ENCODE assay signal across 18 cellular contexts in the genomic region with DNA sequence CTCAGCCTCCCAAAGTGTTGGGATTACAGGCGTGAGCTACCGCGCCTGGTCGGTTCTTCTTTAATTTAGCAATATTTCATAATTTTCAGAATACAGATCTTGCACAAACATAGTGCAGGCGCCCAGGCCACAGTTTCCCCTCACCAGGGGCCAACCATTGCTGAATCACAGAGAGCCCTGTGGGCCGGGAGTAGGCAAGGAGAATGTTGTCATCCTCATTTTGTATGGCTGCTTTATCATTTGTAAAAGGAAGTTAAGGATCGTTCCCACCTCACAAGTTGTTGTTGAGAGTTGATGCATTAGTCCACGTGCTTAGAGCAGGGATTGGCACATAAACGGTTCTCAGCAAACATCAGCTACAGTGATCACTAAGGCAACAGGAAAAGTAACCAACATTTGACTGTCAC. TPM values are rescaled to one million over a fixed set of nuclear protein-coding genes. Genes with fewer than 3 reads are reported as not detected.
DNase-seq lines count a peak whose midpoint lies in the region; ATAC-seq and TF ChIP-seq lines count a peak whose summit lies in the region.
"Had no signal": no experiment of that assay in that cellular context is flagged by ENCODE, and none has a peak within 500 bp of the region (broad histone marks: within the 10 kb centered on the region; RNA-seq: fewer than 3 reads in every experiment).

No MANE protein-coding gene starts in this region.

- H3K4me2 ChIP-seq in neural progenitor cell = no peak overlapping the region

- no peaks in the 10 kb centered on the region for H3K9me3 ChIP-seq in gastroesophageal sphincter
- no peaks in the 10 kb centered on the region for H3K9me3 ChIP-seq in neural progenitor cell (ENCODE audit: low read depth)
- H3K9me3 ChIP-seq in suprapubic skin = no peaks in the 10 kb centered on the region
- H3K9me3 ChIP-seq: Caco-2 had no signal

- H3K9ac ChIP-seq in neural progenitor cell = no peak overlapping the region

- H3K4me1 Mint-ChIP-seq in HFFc6 (ENCODE audit: low read depth) = peaks cover 5% of the 10 kb centered on the region
- H3K4me1 Mint-ChIP-seq in neural progenitor cell = peaks cover 20% of the 10 kb centered on the region

- no peaks in the 10 kb centered on the region for H3K79me2 ChIP-seq in neural progenitor cell (ENCODE audit: low read depth)

- H3F3A ChIP-seq in neural progenitor cell (ENCODE audit: low read depth) = peaks cover 7% of the 10 kb centered on the region

- H3K4me3 Mint-ChIP-seq in HFFc6 (no peak overlapping the region), neural progenitor cell (no peak overlapping the region)
- H3K4me3 Mint-ChIP-seq: T-cell had no signal

- peaks cover 11% of the 10 kb centered on the region for H3K27me3 Mint-ChIP-seq in HFFc6 (ENCODE audit: insufficient read depth)
- peaks cover 12% of the 10 kb centered on the region for H3K27me3 Mint-ChIP-seq in neural progenitor cell (ENCODE audit: insufficient read depth, low read depth)

- no peak for TF ChIP-seq CTCF in HFFc6 (IDR thresholded peaks at IDR 0.05)
- no peak for TF ChIP-seq CTCF in gastroesophageal sphincter (IDR thresholded peaks at IDR 0.05)
- no peak for TF ChIP-seq CTCF in neural progenitor cell (IDR thresholded peaks at IDR 0.05)
- TF ChIP-seq CTCF in suprapubic skin (IDR thresholded peaks at IDR 0.05) = no peak

- H3K36me3 ChIP-seq in gastroesophageal sphincter (no peaks in the 10 kb centered on the region), neural progenitor cell (no peaks in the 10 kb centered on the region), suprapubic skin (no peaks in the 10 kb centered on the region)

- TF ChIP-seq EP300 in gastroesophageal sphincter (IDR thresholded peaks at IDR 0.05) = no peak
- no peak for TF ChIP-seq EP300 in suprapubic skin (IDR thresholded peaks at IDR 0.05)

- H3K27ac ChIP-seq in gastroesophageal sphincter = no peak overlapping the region
- no peak overlapping the region for H3K27ac ChIP-seq in neural progenitor cell
- no peak overlapping the region for H3K27ac ChIP-seq in suprapubic skin

- no peaks in the 10 kb centered on the region for H3K4me1 ChIP-seq in gastroesophageal sphincter
- no peaks in the 10 kb centered on the region for H3K4me1 ChIP-seq in neural progenitor cell
- H3K4me1 ChIP-seq in suprapubic skin = no peaks in the 10 kb centered on the region
- H3K4me1 ChIP-seq: Caco-2 had no signal

- peak overlapping the region; percentile 36; the same call in 1 of the 2 replicates for H3K27ac Mint-ChIP-seq in HFFc6
- H3K27ac Mint-ChIP-seq in neural progenitor cell = peak overlapping the region; percentile 76
- H3K27ac Mint-ChIP-seq: naive thymus-derived CD8-positive, alpha-beta T cell; T-cell had no signal

- H3K36me3 Mint-ChIP-seq in HFFc6 (ENCODE audit: low read depth) (no peaks in the 10 kb centered on the region), neural progenitor cell (no peaks in the 10 kb centered on the region)
- H3K36me3 Mint-ChIP-seq: naive thymus-derived CD8-positive, alpha-beta T cell; T-cell had no signal

- H3K9me3 Mint-ChIP-seq in HFFc6 (no peaks in the 10 kb centered on the region), neural progenitor cell (no peaks in the 10 kb centered on the region)
- H3K9me3 Mint-ChIP-seq: naive thymus-derived CD8-positive, alpha-beta T cell; T-cell had no signal

- DNase-seq in HFFc6 = no peak
- DNase-seq in NOMO-1 treated with dmso at 0.1 percent for 144 hours (lab: John Stamatoyannopoulos, UW; ENCODE audit: unreplicated experiment) = peak; percentile 95
- DNase-seq in neural progenitor cell (ENCODE audit: low spot score) = no peak
- DNase-seq in suprapubic skin (ENCODE audit: low spot score in 2 of 2) = no peak
- DNase-seq in mucosa of gallbladder (ENCODE audit: low spot score) = no peak
- DNase-seq: activated CD8-positive, alpha-beta memory T cell treated with anti-CD3 and anti-CD28 coated beads for 24 hours; amygdala; Caco-2; naive thymus-derived CD8-positive, alpha-beta T cell; NCI-H1694 treated with DMSO at 0.1 percent for 48 hours; NCI-H510A treated with DMSO at 0.1 percent for 48 hours; stimulated activated CD4-positive, alpha-beta T cell treated with anti-CD3 and anti-CD28 coated beads, Interleukin-1b, Interleukin-23, amount 100 ng/mL, for 48 hours had no signal

- H4K20me1 ChIP-seq in neural progenitor cell (ENCODE audit: low read depth) = no peaks in the 10 kb centered on the region

- H3K4me3 ChIP-seq in gastroesophageal sphincter = no peak overlapping the region
- no peak overlapping the region for H3K4me3 ChIP-seq in neural progenitor cell
- no peak overlapping the region for H3K4me3 ChIP-seq in suprapubic skin

- ATAC-seq in gastroesophageal sphincter (peak; percentile 48), GM21423 (IDR thresholded peaks at IDR 0.05; ENCODE audit: unreplicated experiment) (no peak), GM18870 (IDR thresholded peaks at IDR 0.05; ENCODE audit: unreplicated experiment) (no peak)
- ATAC-seq: naive thymus-derived CD8-positive, alpha-beta T cell; Panc1; T-cell had no signal

- WGBS in gastroesophageal sphincter (ENCODE audit: low coverage in 1 of 2), 2 donors = 42 to 73% methylated on average over 3 to 8 of the region's 9 CpGs
- WGBS in suprapubic skin = 72% methylated on average over 9 of the region's 9 CpGs

- H2AFZ ChIP-seq in neural progenitor cell (replicated peaks) = no peak overlapping the region

- H3K27me3 ChIP-seq in gastroesophageal sphincter (peaks cover 12% of the 10 kb centered on the region), neural progenitor cell (no peaks in the 10 kb centered on the region), suprapubic skin (no peaks in the 10 kb centered on the region)

- no peak for TF ChIP-seq POLR2A in gastroesophageal sphincter (IDR thresholded peaks at IDR 0.05)
- no peak for TF ChIP-seq POLR2A in suprapubic skin (IDR thresholded peaks at IDR 0.05)

RNA-seq across cellular contexts. Expression of gene MEIS3, which starts 30.2 kb away (rescaled TPM):
- 10 to 100 TPM; 34.1 to 50.3 (median 46.3) TPM for total RNA-seq in HFFc6 (2021; fragmentation: NEBNext Ultra II Directional; extraction: Animal tissue kit (Norgen Biotek cat#: 25700))
- total RNA-seq in gastroesophageal sphincter = 10 to 100 TPM; 23.5 to 37.2 (median 30.3) TPM
- total RNA-seq in neural progenitor cell (ENCODE audit: low replicate concordance) = 32.2 and 70.5 TPM in 2 replicates
- 1 to 10 TPM; 1.6 to 5.5 (median 3.1) TPM for total RNA-seq in suprapubic skin
- total RNA-seq in mucosa of gallbladder = 5.7 TPM
- total RNA-seq: naive thymus-derived CD8-positive, alpha-beta T cell had no signal

RNA-seq across cellular contexts. Expression of gene DHX34, which starts 40.0 kb away (rescaled TPM):
- 10 to 100 TPM; 11.8 to 14.4 (median 12.6) TPM for total RNA-seq in HFFc6 (2021; fragmentation: NEBNext Ultra II Directional; extraction: Animal tissue kit (Norgen Biotek cat#: 25700))
- total RNA-seq in gastroesophageal sphincter (10 to 100 TPM in 2 of 4 donors, 1 to 10 TPM in 2; 8.7 to 16.0 (median 12.3) TPM), neural progenitor cell (ENCODE audit: low replicate concordance) (12.3 and 29.5 TPM in 2 replicates), suprapubic skin (10 to 100 TPM; 21.6 to 32.2 (median 25.3) TPM), mucosa of gallbladder (19.1 TPM)

RNA-seq across cellular contexts. Expression of gene C5AR2, which starts 57.2 kb away (rescaled TPM):
- total RNA-seq in HFFc6 (2021; fragmentation: NEBNext Ultra II Directional; extraction: Animal tissue kit (Norgen Biotek cat#: 25700)) = under 1 TPM in 4 of 6 experiments, not detected in 2; 0.03 to 0.14 (median 0.05) TPM
- 1 to 10 TPM in 2 of 4 donors, under 1 TPM in 2; 0.15 to 2.3 (median 1.2) TPM for total RNA-seq in gastroesophageal sphincter
- total RNA-seq in neural progenitor cell (ENCODE audit: low replicate concordance) = not detected in 2 replicates
- 1 to 10 TPM in 2 of 4 donors, under 1 TPM in 2; 0.68 to 3.1 (median 1.5) TPM for total RNA-seq in suprapubic skin
- 1.6 TPM for total RNA-seq in mucosa of gallbladder
- total RNA-seq: Caco-2, fibroblast of villous mesenchyme had no signal
